13 cellular contexts compared by ENCODE assay signal in genomic region chr4:77145806-77146425, GRCh38. TPM values are rescaled to one million over a fixed set of nuclear protein-coding genes. Genes with fewer than 3 reads are reported as not detected.
A peak's percentile ranks its signal among the peaks of the same experiment; 100 is the strongest.
DNase-seq lines count a peak whose midpoint lies in the region; ATAC-seq and TF ChIP-seq lines count a peak whose summit lies in the region.
"Had no signal": no experiment of that assay in that cellular context is flagged by ENCODE, and none has a peak within 500 bp of the region (broad histone marks: within the 10 kb centered on the region; RNA-seq: fewer than 3 reads in every experiment).

No MANE protein-coding gene starts in this region.

- H3K4me3 Mint-ChIP-seq in activated CD8-positive, alpha-beta memory T cell treated with anti-CD3 and anti-CD28 coated beads, Interleukin-2, amount 10 ng/mL, durations not matched to agents 7 days and 5 days, result no peak overlapping the region
- no peak overlapping the region for H3K4me3 Mint-ChIP-seq in effector memory CD8-positive, alpha-beta T cell

- no peaks in the 10 kb centered on the region for H3K9me2 ChIP-seq in PC-3 (replicated peaks; ENCODE audit: low read length)

- intact Hi-C loops in PC-3 (cut with micrococcal nuclease), result loop anchor here (1.0 kb wide), 1 partner anchor 70 kb away; no protein-coding TSS in a partner anchor

- H3K4me1 ChIP-seq in PC-3 (ENCODE audit: insufficient read depth, low read length), result peaks cover 43% of the 10 kb centered on the region
- peaks cover 10% of the 10 kb centered on the region for H3K4me1 ChIP-seq in thymus (ENCODE audit: control insufficient read depth, insufficient read depth, low read length)

- H3F3A ChIP-seq in PC-3 (ENCODE audit: low read length, unreplicated experiment), result peaks cover 7% of the 10 kb centered on the region

- no peaks in the 10 kb centered on the region for H3K36me3 ChIP-seq in PC-3 (ENCODE audit: low read depth, low read length)
- H3K36me3 ChIP-seq in thymus (ENCODE audit: control insufficient read depth, insufficient read depth), result no peaks in the 10 kb centered on the region
- H3K36me3 ChIP-seq: left lung, SJSA1, thoracic aorta had no signal

- ATAC-seq in activated CD8-positive, alpha-beta memory T cell treated with anti-CD3 and anti-CD28 coated beads, Interleukin-2, amount 10 ng/mL, durations not matched to agents 7 days and 5 days, result no peak
- ATAC-seq in PC-3, result peak; percentile 38; the same call in 1 of the 2 replicates
- ATAC-seq in GM21528 (IDR thresholded peaks at IDR 0.05; ENCODE audit: low FRiP score, unreplicated experiment), result no peak
- ATAC-seq in HG03457 (IDR thresholded peaks at IDR 0.05; ENCODE audit: unreplicated experiment), result no peak
- no peak for ATAC-seq in effector memory CD8-positive, alpha-beta T cell (replicated peaks)

- peak overlapping the region; percentile 62 for H2AFZ ChIP-seq in PC-3 (ENCODE audit: low read length)

- peak overlapping the region; percentile 56 for H3K9ac ChIP-seq in PC-3 (ENCODE audit: low read length)

- H3K79me2 ChIP-seq in PC-3 (ENCODE audit: low read length), result no peaks in the 10 kb centered on the region

- peak overlapping the region; percentile 50; the same call in 1 of the 2 replicates for H3K4me3 ChIP-seq in PC-3 (ENCODE audit: low read length)
- no peak overlapping the region for H3K4me3 ChIP-seq in thymus (ENCODE audit: low read length)
- H3K4me3 ChIP-seq: left lung, SJSA1, thoracic aorta had no signal

- H3K36me3 Mint-ChIP-seq in activated CD8-positive, alpha-beta memory T cell treated with anti-CD3 and anti-CD28 coated beads, Interleukin-2, amount 10 ng/mL, durations not matched to agents 7 days and 5 days, result no peaks in the 10 kb centered on the region
- H3K36me3 Mint-ChIP-seq in effector memory CD8-positive, alpha-beta T cell (ENCODE audit: insufficient read depth), result no peaks in the 10 kb centered on the region

- no peak for TF ChIP-seq CTCF in PC-3 (conservative IDR thresholded peaks at IDR 0.05; ENCODE audit: low read depth, low read length)

- H3K27ac Mint-ChIP-seq in activated CD8-positive, alpha-beta memory T cell treated with anti-CD3 and anti-CD28 coated beads, Interleukin-2, amount 10 ng/mL, durations not matched to agents 7 days and 5 days, result peak overlapping the region; percentile 24
- no peak overlapping the region for H3K27ac Mint-ChIP-seq in effector memory CD8-positive, alpha-beta T cell

- H3K27ac ChIP-seq in PC-3 (ENCODE audit: low read length) (peak overlapping the region; percentile 96), epithelial cell of prostate (peak overlapping the region; percentile 70), thymus (ENCODE audit: low read depth) (peak overlapping the region; percentile 77)
- H3K27ac ChIP-seq: SJSA1, thoracic aorta had no signal

- H4K20me1 ChIP-seq in PC-3 (ENCODE audit: low read length), result no peaks in the 10 kb centered on the region

- H3K9me3 ChIP-seq in PC-3 (ENCODE audit: low read length) (no peaks in the 10 kb centered on the region), thymus (ENCODE audit: control insufficient read depth) (no peaks in the 10 kb centered on the region)
- H3K9me3 ChIP-seq: left lung, SJSA1, thoracic aorta had no signal

- TSS peak; percentile 37 for BruUV-seq in PC-3 (replicated peaks; lab: Mats Ljungman, UMichigan)

- H3K27me3 Mint-ChIP-seq in activated CD8-positive, alpha-beta memory T cell treated with anti-CD3 and anti-CD28 coated beads, Interleukin-2, amount 10 ng/mL, durations not matched to agents 7 days and 5 days, result peaks cover 7% of the 10 kb centered on the region
- H3K27me3 Mint-ChIP-seq in effector memory CD8-positive, alpha-beta T cell, result peaks cover 8 to 9% of the 10 kb centered on the region in 2 donors

- WGBS in thymus, result 49% methylated on average over 2 of the region's 2 CpGs

- CTCF ChIA-PET in activated CD8-positive, alpha-beta memory T cell treated with anti-CD3 and anti-CD28 coated beads, Interleukin-2, amount 10 ng/mL, durations not matched to agents 7 days and 5 days (lab: Charles Lee), result interaction anchor here (1.0 to 1.3 kb wide), 2 partner anchors 18 to 57 kb away, joined by 3 to 4 read pairs; no protein-coding TSS in a partner anchor
- CTCF ChIA-PET in PC-3 (lab: Charles Lee), result no interaction called here

- DNase-seq in activated CD8-positive, alpha-beta memory T cell treated with anti-CD3 and anti-CD28 coated beads, Interleukin-2, amount 10 ng/mL, durations not matched to agents 7 days and 5 days, result no peak
- no peak for DNase-seq in activated CD8-positive, alpha-beta memory T cell treated with anti-CD3 and anti-CD28 coated beads, Interleukin-2, amount 50 U/mL, for 48 hours
- DNase-seq in PC-3 (no peak), epithelial cell of prostate (ENCODE audit: low read depth, low spot score) (no peak)
- DNase-seq in effector memory CD8-positive, alpha-beta T cell, result no peak
- DNase-seq: activated effector memory CD4-positive, alpha-beta T cell treated with Interleukin-2 at 50 U/mL for 16 hours; left lung; NCI-H1048 had no signal

- H3K4me1 Mint-ChIP-seq in activated CD8-positive, alpha-beta memory T cell treated with anti-CD3 and anti-CD28 coated beads, Interleukin-2, amount 10 ng/mL, durations not matched to agents 7 days and 5 days, result peaks cover 20% of the 10 kb centered on the region
- peaks cover 5 to 12% of the 10 kb centered on the region in 2 donors for H3K4me1 Mint-ChIP-seq in effector memory CD8-positive, alpha-beta T cell (ENCODE audit: low read depth in 2 of 2)

- peak overlapping the region; percentile 74 for H3K4me2 ChIP-seq in PC-3 (ENCODE audit: low read length)

- no peaks in the 10 kb centered on the region for H3K27me3 ChIP-seq in PC-3 (ENCODE audit: low read length)
- no peaks in the 10 kb centered on the region for H3K27me3 ChIP-seq in thymus (ENCODE audit: control insufficient read depth, insufficient read depth)
- H3K27me3 ChIP-seq: left lung had no signal

- POLR2A ChIA-PET in PC-3 (lab: Charles Lee; ENCODE audit: unreplicated experiment), result interaction anchor here (0.6 to 1.0 kb wide), 3 partner anchors 12 to 423 kb away, joined by 3 to 5 read pairs (median 4); no protein-coding TSS in a partner anchor

- H3K9me3 Mint-ChIP-seq in activated CD8-positive, alpha-beta memory T cell treated with anti-CD3 and anti-CD28 coated beads, Interleukin-2, amount 10 ng/mL, durations not matched to agents 7 days and 5 days (ENCODE audit: low read depth), result no peaks in the 10 kb centered on the region
- no peaks in the 10 kb centered on the region for H3K9me3 Mint-ChIP-seq in effector memory CD8-positive, alpha-beta T cell

RNA-seq across cellular contexts. Expression of gene CCNG2, which starts 11.1 kb away (rescaled TPM):
- total RNA-seq in activated CD8-positive, alpha-beta memory T cell treated with anti-CD3 and anti-CD28 coated beads, Interleukin-2, amount 10 ng/mL, durations not matched to agents 7 days and 5 days, result 10 to 100 TPM; 20.8 to 21.6 TPM
- 7.7 and 8.0 TPM in 2 replicates for total RNA-seq in PC-3 (2014; rRNA removed)
- polyA plus RNA-seq in thymus, result 32.8 TPM
